In genomic region chr16:30984669-30985400, GRCh38 we compare ENCODE assay signal across 8 cellular contexts. TPM values are rescaled to one million over a fixed set of nuclear protein-coding genes. Genes with fewer than 3 reads are reported as not detected.
DNase-seq lines count a peak whose midpoint lies in the region; TF ChIP-seq lines count a peak whose summit lies in the region.

HSD3B7 (plus strand) TSS chr16:30985207; CDS start chr16:30985659, 452 bp downstream.

- no peaks in the 10 kb centered on the region for H3K27me3 ChIP-seq in adrenal gland
- no peaks in the 10 kb centered on the region for H3K27me3 ChIP-seq in right atrium auricular region

- 25 to 46% (median 30%) methylated on average over 11 to 24 of the region's 24 CpGs for WGBS in adrenal gland, 4 donors

- DNase-seq in NK-92 treated with Interleukin-12 subunit alpha and Interleukin-12 subunit beta, amount 100 ng/mL, for 24 hours (lab: John Stamatoyannopoulos, UW) = peak; percentile 66
- DNase-seq in NK-92 (lab: John Stamatoyannopoulos, UW; ENCODE audit: unreplicated experiment) (no peak), MV-4-11 (lab: John Stamatoyannopoulos, UW) (peak; percentile 53), T-helper 1 cell (peak; percentile 53 to 78 (median 69)), adrenal gland (peak; percentile 87 to 94 (median 92)), right atrium auricular region (ENCODE audit: low spot score) (peak; percentile 91), pulmonary artery endothelial cell (ENCODE audit: low read depth, low spot score) (peak; percentile 22), ureter (ENCODE audit: low spot score) (peak; percentile 94)

- H3K9me3 ChIP-seq in adrenal gland (replicated peaks in 1 of 3) (no peaks in the 10 kb centered on the region), right atrium auricular region (no peaks in the 10 kb centered on the region)

- H3K4me1 ChIP-seq in adrenal gland (replicated peaks in 1 of 2) (peaks cover 9 to 13% of the 10 kb centered on the region in 2 donors), right atrium auricular region (peaks cover 0 to 16% of the 10 kb centered on the region in 2 donors)

- H3K27ac ChIP-seq in adrenal gland (peak within 1 kb of the TSS in 2 of 5 donors; percentile 54 to 86), right atrium auricular region (peak within 1 kb of the TSS; percentile 59 to 65)

- TF ChIP-seq POLR2A in adrenal gland (IDR thresholded peaks at IDR 0.05) = no peak

- intact Hi-C loops in adrenal gland (cut with DNase I) = loop anchor here (5.0 to 10.0 kb wide), 8 partner anchors 57 to 880 kb away; partner anchors contain the start of genes ZNF843 (in 2 of the 2), FBXL19 (in 1 of the 2) and PYCARD (in 1 of the 2)

- H3K4me3 ChIP-seq in adrenal gland (peak within 1 kb of the TSS in 2 of 4 donors; percentile 1 to 55), right atrium auricular region (peak within 1 kb of the TSS; percentile 38 to 53)

- peaks cover 0 to 44% of the 10 kb centered on the region in 2 donors for H3K36me3 ChIP-seq in adrenal gland (replicated peaks in 1 of 2)
- H3K36me3 ChIP-seq in right atrium auricular region = peaks cover 35% of the 10 kb centered on the region

- TF ChIP-seq CTCF in adrenal gland (IDR thresholded peaks at IDR 0.05) (peak; percentile 95 to 98 (median 98)), right atrium auricular region (IDR thresholded peaks at IDR 0.05) (peak; percentile 88 to 96)

RNA-seq across cellular contexts. Expression of gene HSD3B7, which starts in this region (rescaled TPM):
- total RNA-seq in adrenal gland (10 to 100 TPM; 26.1 to 78.8 (median 39.2) TPM), right atrium auricular region (1 to 10 TPM; 6.0 to 8.5 TPM), pulmonary artery endothelial cell (11.3 and 14.9 TPM in 2 replicates), ureter (14.8 TPM)
- 10 to 100 TPM; 11.1 to 46.3 (median 24.3) TPM for polyA plus RNA-seq in adrenal gland
